ENCODE assay signal across 1 cellular context in genomic region chr13:32454886-32455593, GRCh38.
TF ChIP-seq lines count a peak whose summit lies in the region.

No MANE protein-coding gene starts in this region.

TF ChIP-seq in HepG2, 621 proteins besides CTCF, POLR2A, EP300 and RAD21 (continued from another document and continues in another):
- TF ChIP-seq REST (IDR thresholded peaks at IDR 0.05; ENCODE audit: borderline replicate concordance in 1 of 2, low read depth in 1 of 2, low read length in 2 of 2) (0 out of 4 replicates have a peak, but pooled peaks of 1 of the 2 experiments have one; percentile 48), RFXANK (CRISPR knock-in tag; IDR thresholded peaks at IDR 0.05) (no peak), KLF13 (CRISPR knock-in tag; IDR thresholded peaks at IDR 0.05) (no peak), NBN (conservative IDR thresholded peaks at IDR 0.05) (no peak), DPF2 (CRISPR knock-in tag; IDR thresholded peaks at IDR 0.05; ENCODE audit: borderline replicate concordance, low read depth) (0 out of 2 replicates have a peak, but pooled peaks have one; percentile 13), ZSCAN9 (CRISPR knock-in tag; IDR thresholded peaks at IDR 0.05; ENCODE audit: borderline replicate concordance) (no peak), ZNF878 (CRISPR knock-in tag; IDR thresholded peaks at IDR 0.05) (no peak), NR2F1 (CRISPR knock-in tag; IDR thresholded peaks at IDR 0.05) (no peak), PREB (CRISPR knock-in tag; IDR thresholded peaks at IDR 0.05) (no peak), MIER2 (CRISPR knock-in tag; IDR thresholded peaks at IDR 0.05) (peak; percentile 31; the same call in 1 of the 2 replicates), XBP1 (CRISPR knock-in tag; IDR thresholded peaks at IDR 0.05) (no peak), HNF4A (CRISPR knock-in tag; IDR thresholded peaks at IDR 0.05) (peak; percentile 39; the same call in 1 of the 2 replicates), SNAPC5 (CRISPR knock-in tag; IDR thresholded peaks at IDR 0.05; ENCODE audit: borderline replicate concordance) (no peak), ZZZ3 (CRISPR knock-in tag; IDR thresholded peaks at IDR 0.05; ENCODE audit: borderline replicate concordance) (no peak), SMAD1 (CRISPR knock-in tag; IDR thresholded peaks at IDR 0.05; ENCODE audit: borderline replicate concordance, low read depth) (no peak), KDM1A (CRISPR knock-in tag; IDR thresholded peaks at IDR 0.05) (peak; percentile 19; the same call in 1 of the 2 replicates), ZNF552 (CRISPR knock-in tag; IDR thresholded peaks at IDR 0.05; ENCODE audit: borderline replicate concordance) (0 out of 2 replicates have a peak, but pooled peaks have one; percentile 80), ZNF317 (CRISPR knock-in tag; IDR thresholded peaks at IDR 0.05) (peak; percentile 40; the same call in 1 of the 2 replicates), HNRNPL (IDR thresholded peaks at IDR 0.05; ENCODE audit: low read depth, low read length) (peak; percentile 77; the same call in 1 of the 2 replicates), MTA3 (CRISPR knock-in tag; IDR thresholded peaks at IDR 0.05) (no peak), IRF2 (CRISPR knock-in tag; IDR thresholded peaks at IDR 0.05) (no peak), ZFY (CRISPR knock-in tag; IDR thresholded peaks at IDR 0.05) (no peak; the same call in 1 of the 2 replicates), ZNF607 (CRISPR knock-in tag; IDR thresholded peaks at IDR 0.05; ENCODE audit: borderline replicate concordance) (0 out of 2 replicates have a peak, but pooled peaks have one; percentile 47), AHR (CRISPR knock-in tag; IDR thresholded peaks at IDR 0.05) (no peak), ZNF138 (CRISPR knock-in tag; IDR thresholded peaks at IDR 0.05; ENCODE audit: low read depth) (no peak), HMGXB4 (CRISPR knock-in tag; IDR thresholded peaks at IDR 0.05; ENCODE audit: borderline replicate concordance in 1 of 2, low read depth in 1 of 2) (0 out of 4 replicates have a peak, but pooled peaks have one; percentile 13 to 20), ZNF549 (CRISPR knock-in tag; IDR thresholded peaks at IDR 0.05) (no peak), ZNF615 (CRISPR knock-in tag; IDR thresholded peaks at IDR 0.05; ENCODE audit: borderline replicate concordance) (no peak), PHF5A (CRISPR knock-in tag; IDR thresholded peaks at IDR 0.05; ENCODE audit: low read depth, unreplicated experiment) (no peak)
- TF ChIP-seq, protein P1, sequence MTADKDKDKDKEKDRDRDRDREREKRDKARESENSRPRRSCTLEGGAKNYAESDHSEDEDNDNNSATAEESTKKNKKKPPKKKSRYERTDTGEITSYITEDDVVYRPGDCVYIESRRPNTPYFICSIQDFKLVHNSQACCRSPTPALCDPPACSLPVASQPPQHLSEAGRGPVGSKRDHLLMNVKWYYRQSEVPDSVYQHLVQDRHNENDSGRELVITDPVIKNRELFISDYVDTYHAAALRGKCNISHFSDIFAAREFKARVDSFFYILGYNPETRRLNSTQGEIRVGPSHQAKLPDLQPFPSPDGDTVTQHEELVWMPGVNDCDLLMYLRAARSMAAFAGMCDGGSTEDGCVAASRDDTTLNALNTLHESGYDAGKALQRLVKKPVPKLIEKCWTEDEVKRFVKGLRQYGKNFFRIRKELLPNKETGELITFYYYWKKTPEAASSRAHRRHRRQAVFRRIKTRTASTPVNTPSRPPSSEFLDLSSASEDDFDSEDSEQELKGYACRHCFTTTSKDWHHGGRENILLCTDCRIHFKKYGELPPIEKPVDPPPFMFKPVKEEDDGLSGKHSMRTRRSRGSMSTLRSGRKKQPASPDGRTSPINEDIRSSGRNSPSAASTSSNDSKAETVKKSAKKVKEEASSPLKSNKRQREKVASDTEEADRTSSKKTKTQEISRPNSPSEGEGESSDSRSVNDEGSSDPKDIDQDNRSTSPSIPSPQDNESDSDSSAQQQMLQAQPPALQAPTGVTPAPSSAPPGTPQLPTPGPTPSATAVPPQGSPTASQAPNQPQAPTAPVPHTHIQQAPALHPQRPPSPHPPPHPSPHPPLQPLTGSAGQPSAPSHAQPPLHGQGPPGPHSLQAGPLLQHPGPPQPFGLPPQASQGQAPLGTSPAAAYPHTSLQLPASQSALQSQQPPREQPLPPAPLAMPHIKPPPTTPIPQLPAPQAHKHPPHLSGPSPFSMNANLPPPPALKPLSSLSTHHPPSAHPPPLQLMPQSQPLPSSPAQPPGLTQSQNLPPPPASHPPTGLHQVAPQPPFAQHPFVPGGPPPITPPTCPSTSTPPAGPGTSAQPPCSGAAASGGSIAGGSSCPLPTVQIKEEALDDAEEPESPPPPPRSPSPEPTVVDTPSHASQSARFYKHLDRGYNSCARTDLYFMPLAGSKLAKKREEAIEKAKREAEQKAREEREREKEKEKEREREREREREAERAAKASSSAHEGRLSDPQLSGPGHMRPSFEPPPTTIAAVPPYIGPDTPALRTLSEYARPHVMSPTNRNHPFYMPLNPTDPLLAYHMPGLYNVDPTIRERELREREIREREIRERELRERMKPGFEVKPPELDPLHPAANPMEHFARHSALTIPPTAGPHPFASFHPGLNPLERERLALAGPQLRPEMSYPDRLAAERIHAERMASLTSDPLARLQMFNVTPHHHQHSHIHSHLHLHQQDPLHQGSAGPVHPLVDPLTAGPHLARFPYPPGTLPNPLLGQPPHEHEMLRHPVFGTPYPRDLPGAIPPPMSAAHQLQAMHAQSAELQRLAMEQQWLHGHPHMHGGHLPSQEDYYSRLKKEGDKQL (CRISPR knock-in tag; IDR thresholded peaks at IDR 0.05; ENCODE audit: low read depth), result 0 out of 2 replicates have a peak, but pooled peaks have one; percentile 32
- TF ChIP-seq, protein P2, sequence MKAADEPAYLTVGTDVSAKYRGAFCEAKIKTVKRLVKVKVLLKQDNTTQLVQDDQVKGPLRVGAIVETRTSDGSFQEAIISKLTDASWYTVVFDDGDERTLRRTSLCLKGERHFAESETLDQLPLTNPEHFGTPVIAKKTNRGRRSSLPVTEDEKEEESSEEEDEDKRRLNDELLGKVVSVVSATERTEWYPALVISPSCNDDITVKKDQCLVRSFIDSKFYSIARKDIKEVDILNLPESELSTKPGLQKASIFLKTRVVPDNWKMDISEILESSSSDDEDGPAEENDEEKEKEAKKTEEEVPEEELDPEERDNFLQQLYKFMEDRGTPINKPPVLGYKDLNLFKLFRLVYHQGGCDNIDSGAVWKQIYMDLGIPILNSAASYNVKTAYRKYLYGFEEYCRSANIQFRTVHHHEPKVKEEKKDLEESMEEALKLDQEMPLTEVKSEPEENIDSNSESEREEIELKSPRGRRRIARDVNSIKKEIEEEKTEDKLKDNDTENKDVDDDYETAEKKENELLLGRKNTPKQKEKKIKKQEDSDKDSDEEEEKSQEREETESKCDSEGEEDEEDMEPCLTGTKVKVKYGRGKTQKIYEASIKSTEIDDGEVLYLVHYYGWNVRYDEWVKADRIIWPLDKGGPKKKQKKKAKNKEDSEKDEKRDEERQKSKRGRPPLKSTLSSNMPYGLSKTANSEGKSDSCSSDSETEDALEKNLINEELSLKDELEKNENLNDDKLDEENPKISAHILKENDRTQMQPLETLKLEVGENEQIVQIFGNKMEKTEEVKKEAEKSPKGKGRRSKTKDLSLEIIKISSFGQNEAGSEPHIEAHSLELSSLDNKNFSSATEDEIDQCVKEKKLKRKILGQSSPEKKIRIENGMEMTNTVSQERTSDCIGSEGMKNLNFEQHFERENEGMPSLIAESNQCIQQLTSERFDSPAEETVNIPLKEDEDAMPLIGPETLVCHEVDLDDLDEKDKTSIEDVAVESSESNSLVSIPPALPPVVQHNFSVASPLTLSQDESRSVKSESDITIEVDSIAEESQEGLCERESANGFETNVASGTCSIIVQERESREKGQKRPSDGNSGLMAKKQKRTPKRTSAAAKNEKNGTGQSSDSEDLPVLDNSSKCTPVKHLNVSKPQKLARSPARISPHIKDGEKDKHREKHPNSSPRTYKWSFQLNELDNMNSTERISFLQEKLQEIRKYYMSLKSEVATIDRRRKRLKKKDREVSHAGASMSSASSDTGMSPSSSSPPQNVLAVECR (CRISPR knock-in tag; IDR thresholded peaks at IDR 0.05; ENCODE audit: borderline replicate concordance), result peak; percentile 60; the same call in 1 of the 2 replicates
- TF ChIP-seq, protein P3, sequence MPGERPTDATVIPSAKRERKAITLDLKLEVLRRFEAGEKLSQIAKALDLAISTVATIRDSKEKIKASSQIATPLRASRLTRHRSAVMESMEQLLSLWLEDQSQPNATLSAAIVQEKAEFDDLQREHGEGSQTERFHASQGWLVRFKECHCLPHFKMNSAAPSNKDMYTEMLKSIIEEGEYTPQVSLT (CRISPR knock-in tag; IDR thresholded peaks at IDR 0.05; ENCODE audit: borderline replicate concordance, low read depth), result 0 out of 2 replicates have a peak, but pooled peaks have one; percentile 29
- TF ChIP-seq, protein P4, sequence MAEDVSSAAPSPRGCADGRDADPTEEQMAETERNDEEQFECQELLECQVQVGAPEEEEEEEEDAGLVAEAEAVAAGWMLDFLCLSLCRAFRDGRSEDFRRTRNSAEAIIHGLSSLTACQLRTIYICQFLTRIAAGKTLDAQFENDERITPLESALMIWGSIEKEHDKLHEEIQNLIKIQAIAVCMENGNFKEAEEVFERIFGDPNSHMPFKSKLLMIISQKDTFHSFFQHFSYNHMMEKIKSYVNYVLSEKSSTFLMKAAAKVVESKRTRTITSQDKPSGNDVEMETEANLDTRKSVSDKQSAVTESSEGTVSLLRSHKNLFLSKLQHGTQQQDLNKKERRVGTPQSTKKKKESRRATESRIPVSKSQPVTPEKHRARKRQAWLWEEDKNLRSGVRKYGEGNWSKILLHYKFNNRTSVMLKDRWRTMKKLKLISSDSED (CRISPR knock-in tag; IDR thresholded peaks at IDR 0.05), result 0 out of 2 replicates have a peak, but pooled peaks have one; percentile 35
- TF ChIP-seq, protein P5, sequence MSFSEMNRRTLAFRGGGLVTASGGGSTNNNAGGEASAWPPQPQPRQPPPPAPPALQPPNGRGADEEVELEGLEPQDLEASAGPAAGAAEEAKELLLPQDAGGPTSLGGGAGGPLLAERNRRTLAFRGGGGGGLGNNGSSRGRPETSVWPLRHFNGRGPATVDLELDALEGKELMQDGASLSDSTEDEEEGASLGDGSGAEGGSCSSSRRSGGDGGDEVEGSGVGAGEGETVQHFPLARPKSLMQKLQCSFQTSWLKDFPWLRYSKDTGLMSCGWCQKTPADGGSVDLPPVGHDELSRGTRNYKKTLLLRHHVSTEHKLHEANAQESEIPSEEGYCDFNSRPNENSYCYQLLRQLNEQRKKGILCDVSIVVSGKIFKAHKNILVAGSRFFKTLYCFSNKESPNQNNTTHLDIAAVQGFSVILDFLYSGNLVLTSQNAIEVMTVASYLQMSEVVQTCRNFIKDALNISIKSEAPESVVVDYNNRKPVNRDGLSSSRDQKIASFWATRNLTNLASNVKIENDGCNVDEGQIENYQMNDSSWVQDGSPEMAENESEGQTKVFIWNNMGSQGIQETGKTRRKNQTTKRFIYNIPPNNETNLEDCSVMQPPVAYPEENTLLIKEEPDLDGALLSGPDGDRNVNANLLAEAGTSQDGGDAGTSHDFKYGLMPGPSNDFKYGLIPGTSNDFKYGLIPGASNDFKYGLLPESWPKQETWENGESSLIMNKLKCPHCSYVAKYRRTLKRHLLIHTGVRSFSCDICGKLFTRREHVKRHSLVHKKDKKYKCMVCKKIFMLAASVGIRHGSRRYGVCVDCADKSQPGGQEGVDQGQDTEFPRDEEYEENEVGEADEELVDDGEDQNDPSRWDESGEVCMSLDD (CRISPR knock-in tag; IDR thresholded peaks at IDR 0.05; ENCODE audit: borderline replicate concordance), result no peak
